Comparison of ENCODE assay signal across 11 cellular contexts in genomic region chr20:45408646-45409213, GRCh38. TPM values are rescaled to one million over a fixed set of nuclear protein-coding genes. Genes with fewer than 3 reads are reported as not detected.
DNase-seq lines count a peak whose midpoint lies in the region; ATAC-seq and TF ChIP-seq lines count a peak whose summit lies in the region.
"Had no signal": no experiment of that assay in that cellular context is flagged by ENCODE, and none has a peak within 500 bp of the region (broad histone marks: within the 10 kb centered on the region; RNA-seq: fewer than 3 reads in every experiment).

No MANE protein-coding gene starts in this region.

- intact Hi-C loops in natural killer cell (cut with micrococcal nuclease): no loop called here

- H3K27ac Mint-ChIP-seq in natural killer cell: peak overlapping the region in 1 of 2 donors; percentile 51
- H3K27ac Mint-ChIP-seq in natural killer cell treated with Interleukin-12 subunit alpha and Interleukin-12 subunit beta and Interleukin-15 and Interleukin-18, amount 100 ng/mL, for 72 hours: no peak overlapping the region
- no peak overlapping the region for H3K27ac Mint-ChIP-seq in brain
- H3K27ac Mint-ChIP-seq in neural crest cell (ENCODE audit: unreplicated experiment): no peak overlapping the region

- H3K27me3 Mint-ChIP-seq in natural killer cell (ENCODE audit: low read depth in 2 of 2) (no peaks in the 10 kb centered on the region), brain (peaks cover 18% of the 10 kb centered on the region), neural crest cell (ENCODE audit: low read depth) (peaks cover 29% of the 10 kb centered on the region)
- no peaks in the 10 kb centered on the region for H3K27me3 Mint-ChIP-seq in natural killer cell treated with Interleukin-12 subunit alpha and Interleukin-12 subunit beta and Interleukin-15 and Interleukin-18, amount 100 ng/mL, for 72 hours

- H3K36me3 Mint-ChIP-seq in natural killer cell: no peaks in the 10 kb centered on the region
- H3K36me3 Mint-ChIP-seq in natural killer cell treated with Interleukin-12 subunit alpha and Interleukin-12 subunit beta and Interleukin-15 and Interleukin-18, amount 100 ng/mL, for 72 hours: no peaks in the 10 kb centered on the region
- peaks cover 14% of the 10 kb centered on the region for H3K36me3 Mint-ChIP-seq in brain
- peaks cover 10% of the 10 kb centered on the region for H3K36me3 Mint-ChIP-seq in neural crest cell (ENCODE audit: low read depth)

- H3K9me3 Mint-ChIP-seq in natural killer cell: no peaks in the 10 kb centered on the region
- H3K9me3 Mint-ChIP-seq in natural killer cell treated with Interleukin-12 subunit alpha and Interleukin-12 subunit beta and Interleukin-15 and Interleukin-18, amount 100 ng/mL, for 72 hours: no peaks in the 10 kb centered on the region
- H3K9me3 Mint-ChIP-seq in brain: peaks cover 0 to 2% (median 0%) of the 10 kb centered on the region in 5 experiments
- no peaks in the 10 kb centered on the region for H3K9me3 Mint-ChIP-seq in neural crest cell

- ATAC-seq in natural killer cell (no peak), HG03442 (IDR thresholded peaks at IDR 0.05; ENCODE audit: unreplicated experiment) (no peak)
- no peak for ATAC-seq in natural killer cell treated with Interleukin-12 subunit alpha and Interleukin-12 subunit beta and Interleukin-15 and Interleukin-18, amount 100 ng/mL, for 72 hours
- ATAC-seq: foreskin keratinocyte had no signal

- H3K4me3 Mint-ChIP-seq in natural killer cell: peak overlapping the region; percentile 40
- no peak overlapping the region for H3K4me3 Mint-ChIP-seq in natural killer cell treated with Interleukin-12 subunit alpha and Interleukin-12 subunit beta and Interleukin-15 and Interleukin-18, amount 100 ng/mL, for 72 hours
- peak overlapping the region; percentile 32 to 90 (median 73) for H3K4me3 Mint-ChIP-seq in brain
- peak overlapping the region; percentile 56 for H3K4me3 Mint-ChIP-seq in neural crest cell

- H3K4me1 Mint-ChIP-seq in natural killer cell (peaks cover 7 to 32% of the 10 kb centered on the region in 2 donors), brain (peaks cover 20% of the 10 kb centered on the region), neural crest cell (peaks cover 14% of the 10 kb centered on the region)
- peaks cover 8 to 12% of the 10 kb centered on the region in 2 donors for H3K4me1 Mint-ChIP-seq in natural killer cell treated with Interleukin-12 subunit alpha and Interleukin-12 subunit beta and Interleukin-15 and Interleukin-18, amount 100 ng/mL, for 72 hours (ENCODE audit: low read depth in 2 of 2)

- no peak for TF ChIP-seq CTCF in natural killer cell (IDR thresholded peaks at IDR 0.05)
- no peak for TF ChIP-seq CTCF in brain (conservative IDR thresholded peaks at IDR 0.05)
- TF ChIP-seq CTCF in neural crest cell (conservative IDR thresholded peaks at IDR 0.05): no peak

- DNase-seq in natural killer cell: no peak
- no peak for DNase-seq in natural killer cell treated with Interleukin-12 subunit alpha and Interleukin-12 subunit beta and Interleukin-15 and Interleukin-18, amount 100 ng/mL, for 72 hours (ENCODE audit: low spot score)
- no peak for DNase-seq in neural crest cell (ENCODE audit: low read depth, low spot score)
- no peak for DNase-seq in activated T-cell treated with anti-CD3 and anti-CD28 coated beads, Interleukin-2, amount 50 U/mL, for 1 hour
- DNase-seq in SKM-1 (lab: John Stamatoyannopoulos, UW; ENCODE audit: unreplicated experiment): no peak
- no peak for DNase-seq in HPDE6-E6E7 (ENCODE audit: extremely low spot score)
- DNase-seq: foreskin keratinocyte; NCI-H1436; stimulated activated naive CD4-positive, alpha-beta T cell treated with Interleukin-2 at 50 U/mL for 16 hours had no signal

RNA-seq across cellular contexts. Expression of gene DBNDD2, which starts 0.6 kb away (rescaled TPM):
- total RNA-seq in natural killer cell (10 to 100 TPM; 13.0 to 14.7 (median 13.3) TPM), neural crest cell (18.1 and 18.2 TPM in 2 replicates)
- 1 to 10 TPM; 6.1 to 6.4 TPM for total RNA-seq in natural killer cell treated with Interleukin-12 subunit alpha and Interleukin-12 subunit beta and Interleukin-15 and Interleukin-18, amount 100 ng/mL, for 72 hours
- 646 TPM for polyA plus RNA-seq in brain (ENCODE audit: insufficient read depth, low read depth, low replicate concordance)

RNA-seq across cellular contexts. Expression of gene PIGT, which starts 7.2 kb away (rescaled TPM):
- total RNA-seq in natural killer cell (100 to 1,000 TPM; 173 to 190 (median 187) TPM), neural crest cell (64.8 and 67.4 TPM in 2 replicates)
- total RNA-seq in natural killer cell treated with Interleukin-12 subunit alpha and Interleukin-12 subunit beta and Interleukin-15 and Interleukin-18, amount 100 ng/mL, for 72 hours: 10 to 100 TPM; 73.0 to 86.6 TPM
- 224 TPM for polyA plus RNA-seq in brain (ENCODE audit: insufficient read depth, low read depth, low replicate concordance)

RNA-seq across cellular contexts. Expression of gene TP53TG5, which starts 30.6 kb away (rescaled TPM):
- total RNA-seq in natural killer cell: under 1 TPM in 1 of 3 donors, not detected in 2; 0.14 TPM
- not detected for total RNA-seq in natural killer cell treated with Interleukin-12 subunit alpha and Interleukin-12 subunit beta and Interleukin-15 and Interleukin-18, amount 100 ng/mL, for 72 hours
- polyA plus RNA-seq in brain (ENCODE audit: insufficient read depth, low read depth, low replicate concordance): 4.8 TPM
- total RNA-seq in neural crest cell: not detected in 2 replicates
- total RNA-seq: foreskin keratinocyte had no signal
- polyA plus RNA-seq: foreskin keratinocyte had no signal

RNA-seq across cellular contexts. Expression of gene SYS1, which starts 45.8 kb away (rescaled TPM):
- total RNA-seq in natural killer cell: 10 to 100 TPM; 73.8 to 77.4 (median 74.0) TPM
- total RNA-seq in natural killer cell treated with Interleukin-12 subunit alpha and Interleukin-12 subunit beta and Interleukin-15 and Interleukin-18, amount 100 ng/mL, for 72 hours: 10 to 100 TPM; 23.3 to 31.4 TPM
- polyA plus RNA-seq in brain (ENCODE audit: insufficient read depth, low read depth, low replicate concordance): 34.6 TPM
- total RNA-seq in neural crest cell: 24.6 and 25.7 TPM in 2 replicates
